26 cellular contexts compared by ENCODE assay signal in the genomic region with DNA sequence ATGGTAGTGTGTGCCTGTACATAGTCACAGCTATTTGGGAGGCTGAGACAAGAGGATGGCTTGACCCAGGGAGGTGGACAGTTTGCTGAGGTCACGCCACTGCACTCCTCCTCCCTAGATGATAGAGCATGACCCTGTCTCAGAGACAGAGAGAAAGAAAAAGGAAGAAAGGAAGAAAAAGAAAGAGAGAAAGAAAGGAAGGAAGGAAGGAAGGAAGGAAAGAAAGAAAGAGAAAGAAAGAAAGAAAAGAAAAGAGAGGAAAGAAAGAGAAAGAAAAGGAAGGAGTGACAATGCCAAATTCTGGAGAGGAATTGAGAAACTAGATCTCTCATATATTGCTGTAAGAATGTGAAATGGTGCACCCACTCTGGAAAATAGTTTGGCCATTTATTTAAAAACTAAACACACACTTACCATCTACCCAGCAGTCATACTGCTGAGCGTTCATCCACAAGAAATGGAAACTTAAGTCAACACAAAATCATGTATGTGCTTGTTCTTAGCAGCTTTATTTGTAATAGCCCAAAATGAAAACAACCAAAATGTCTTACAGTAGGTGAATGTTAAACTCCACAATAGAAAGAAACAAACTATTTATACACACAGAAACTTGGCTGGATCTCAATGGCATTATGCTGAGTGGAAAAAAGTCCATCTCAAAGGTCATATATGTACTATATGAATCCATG. TPM values are rescaled to one million over a fixed set of nuclear protein-coding genes. Genes with fewer than 3 reads are reported as not detected.
"Had no signal": no experiment of that assay in that cellular context is flagged by ENCODE, and none has a peak within 500 bp of the region (broad histone marks: within the 10 kb centered on the region; RNA-seq: fewer than 3 reads in every experiment).

No MANE protein-coding gene starts in this region.

- H3K4me3 ChIP-seq: MG63 had no signal

- ATAC-seq: Panc1, PC-3, SK-N-SH treated with all-trans-retinoic acid at 6 μM for 48 hours had no signal

- H3K9me3 Mint-ChIP-seq: IgD-negative memory B cell had no signal

- H3K4me3 Mint-ChIP-seq: IgD-negative memory B cell had no signal

- DNase-seq: KBM-7; MG63; NCI-H1092; NCI-H1105 treated with DMSO at 0.1 percent for 48 hours; NCI-H1417 treated with DMSO at 0.1 percent for 48 hours; NCI-H146; NCI-H1694 treated with DMSO at 0.1 percent for 48 hours; NCI-H1930; NCI-H2081; NCI-H2107; NCI-H2227 treated with DMSO at 0.1 percent for 48 hours; NCI-H524; NCI-H526 treated with DMSO at 0.1 percent for 48 hours; NCI-H748 treated with DMSO at 0.1 percent for 48 hours; NK-92 treated with Interleukin-12 subunit alpha and Interleukin-12 subunit beta, amount 100 ng/mL, for 24 hours; PC-3; SHP77; T-helper 1 cell had no signal

- H3K36me3 ChIP-seq: MG63 had no signal

- H3K9me3 ChIP-seq: MG63 had no signal

- H3K27ac Mint-ChIP-seq: IgD-negative memory B cell had no signal

- H3K27me3 ChIP-seq: MG63 had no signal

- H3K27ac ChIP-seq: HL-60, RWPE1 had no signal

RNA-seq across cellular contexts. Expression of gene TEX101, which starts 7.5 kb away (rescaled TPM):
- total RNA-seq: LHCN-M2, NCI-H460, OCI-LY7, PC-3 had no signal
- polyA plus RNA-seq: IgD-negative memory B cell had no signal

RNA-seq across cellular contexts. Expression of gene LYPD3, which starts 43.3 kb away (rescaled TPM):
- total RNA-seq: OCI-LY7 had no signal
